ENCODE assay signal across 20 cellular contexts in the genomic region with DNA sequence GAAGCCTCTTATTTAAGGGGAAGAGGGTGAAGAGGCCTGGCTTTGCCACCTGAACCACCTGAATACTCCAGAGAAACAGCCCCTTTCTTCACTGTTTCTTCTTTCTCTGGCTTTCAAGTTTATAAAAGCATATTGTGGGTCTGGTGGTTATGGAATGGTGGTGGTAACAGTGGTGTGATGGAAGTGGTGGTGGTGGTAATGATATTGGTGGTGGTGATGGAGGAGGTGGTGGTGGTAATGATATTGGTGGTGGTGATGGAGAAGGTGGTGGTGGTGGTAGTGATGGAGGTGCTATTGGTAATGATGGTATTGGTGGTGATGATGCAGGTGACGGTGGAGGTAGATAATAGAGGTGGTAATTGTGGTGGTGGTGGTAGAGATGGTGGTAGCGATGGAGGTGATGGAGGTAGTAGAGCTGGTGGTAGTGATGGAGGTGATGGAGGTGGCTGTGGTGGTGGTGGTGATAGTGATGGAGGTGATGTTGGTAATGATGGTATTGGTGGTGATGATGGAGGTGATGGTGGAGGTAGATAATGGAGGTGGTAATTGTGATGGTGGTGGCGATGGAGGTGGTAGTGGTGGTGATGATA. TPM values are rescaled to one million over a fixed set of nuclear protein-coding genes. Genes with fewer than 3 reads are reported as not detected.
DNase-seq lines count a peak whose midpoint lies in the region; ATAC-seq, FAIRE-seq and TF ChIP-seq lines count a peak whose summit lies in the region.
"Had no signal": no experiment of that assay in that cellular context is flagged by ENCODE, and none has a peak within 500 bp of the region (broad histone marks: within the 10 kb centered on the region; RNA-seq: fewer than 3 reads in every experiment).

No MANE protein-coding gene starts in this region.

- H3K9me3 ChIP-seq in A549 (no peaks in the 10 kb centered on the region), HEK293 (ENCODE audit: control insufficient read depth, insufficient read depth, low read depth, low read length) (no peaks in the 10 kb centered on the region), body of pancreas (no peaks in the 10 kb centered on the region)
- H3K9me3 ChIP-seq: MG63, SJSA1 had no signal

- H3K4me1 ChIP-seq in A549, result peaks cover 39% of the 10 kb centered on the region
- H3K4me1 ChIP-seq in HEK293 (ENCODE audit: control insufficient read depth, insufficient read depth, low read length), result peaks cover 5% of the 10 kb centered on the region; the same call in 1 of the 2 replicates
- peaks cover 22% of the 10 kb centered on the region for H3K4me1 ChIP-seq in body of pancreas

- H3K27me3 ChIP-seq in body of pancreas (no peaks in the 10 kb centered on the region), H7 (ENCODE audit: control insufficient read depth, insufficient read depth, low read length) (peaks cover 2% of the 10 kb centered on the region)
- H3K27me3 ChIP-seq: MG63, SJSA1 had no signal

- TF ChIP-seq RAD21 in A549 (conservative IDR thresholded peaks at IDR 0.05 in 1 of 2, IDR thresholded peaks at IDR 0.05 in 1 of 2), result no peak

- H3K27ac Mint-ChIP-seq in nephron, result peak overlapping the region in 2 of 3 experiments; percentile 0 to 1
- H3K27ac Mint-ChIP-seq: CD4-positive, CD25-positive, alpha-beta regulatory T cell had no signal

- H3K4me3 ChIP-seq in A549 (0 out of 3 replicates have a peak overlapping the region, but pooled peaks have one; percentile 32), HEK293 (ENCODE audit: low read depth, low read length) (no peak overlapping the region), body of pancreas (no peak overlapping the region), H7 (ENCODE audit: insufficient read depth, low read depth, low read length) (no peak overlapping the region)

- H3K36me3 ChIP-seq in HEK293 (ENCODE audit: control insufficient read depth in 2 of 2, insufficient read depth in 1 of 2, low read length in 2 of 2), result no peaks in the 10 kb centered on the region
- H3K36me3 ChIP-seq in body of pancreas (replicated peaks in 1 of 2; ENCODE audit: insufficient read depth in 1 of 2, low read depth in 2 of 2), result no peaks in the 10 kb centered on the region
- no peaks in the 10 kb centered on the region for H3K36me3 ChIP-seq in H7 (replicated peaks; ENCODE audit: control insufficient read depth, insufficient read depth, low read length)
- H3K36me3 ChIP-seq: MG63, SJSA1 had no signal

- intact Hi-C loops in body of pancreas (cut with DNase I), result no loop called here

- no peaks in the 10 kb centered on the region for H3K36me3 Mint-ChIP-seq in nephron (ENCODE audit: low read depth)

- TF ChIP-seq POLR2A in A549 (IDR thresholded peaks at IDR 0.05; ENCODE audit: low read length), result no peak
- TF ChIP-seq POLR2A in body of pancreas (IDR thresholded peaks at IDR 0.05), result no peak

- H3K27me3 Mint-ChIP-seq in nephron (ENCODE audit: low read depth), result peaks cover 3% of the 10 kb centered on the region

- in situ Hi-C loops in GM13977 (cut with MboI; ENCODE audit: low pct_unique_long_range_greater_than_20kb, low sequenced_read_pairs, unreplicated experiment), result no loop called here

- peaks cover 47% of the 10 kb centered on the region for H3K4me1 Mint-ChIP-seq in nephron
- H3K4me1 Mint-ChIP-seq: CD4-positive, CD25-positive, alpha-beta regulatory T cell had no signal

- no peak overlapping the region for H3K4me3 Mint-ChIP-seq in nephron
- H3K4me3 Mint-ChIP-seq: CD4-positive, CD25-positive, alpha-beta regulatory T cell had no signal

- no peak for TF ChIP-seq EP300 in A549 (IDR thresholded peaks at IDR 0.05)

- peak overlapping the region; percentile 85 for H3K4me2 ChIP-seq in A549
- H3K4me2 ChIP-seq: KMS-11 had no signal

- POLR2A ChIA-PET in A549 (lab: Yijun Ruan, JAX), result interaction anchor here (1.0 to 2.4 kb wide), 3 partner anchors 11 to 38 kb away, joined by 3 to 15 read pairs (median 12); a partner anchor contains a TSS
- POLR2A ChIA-PET in HEK293 (lab: Yijun Ruan, JAX), result no interaction called here

- H3K27ac ChIP-seq in A549, result peak overlapping the region; percentile 82 to 87
- H3K27ac ChIP-seq in HEK293 (ENCODE audit: extremely low read depth, low read depth, low read length), result no peak overlapping the region
- H3K27ac ChIP-seq in body of pancreas, result peak overlapping the region in 3 of 4 donors; percentile 54 to 75 (median 60)
- H3K27ac ChIP-seq: KMS-11 had no signal

- DNase-seq in A549 (ENCODE audit: low read depth in 1 of 2, low spot score in 1 of 2) (no peak), body of pancreas (no peak), H7 (no peak), GM13977 (ENCODE audit: low spot score) (no peak)
- no peak for DNase-seq in activated naive CD4-positive, alpha-beta T cell (lab: John Stamatoyannopoulos, UW)
- no peak for DNase-seq in stimulated activated CD4-positive, alpha-beta T cell treated with anti-CD3 and anti-CD28 coated beads, Interleukin-15, amount 100 ng/mL, for 24 hours
- DNase-seq: AML-193; CD4-positive, CD25-positive, alpha-beta regulatory T cell; DMS79 treated with DMSO at 0.1 percent for 48 hours; NCI-H1694; RPMI8226 had no signal

- FAIRE-seq in A549 (lab: Jason Lieb, UNC), result no peak
- FAIRE-seq: A204.1, D721Med, G401.6, GM12892 had no signal

- ATAC-seq in A549 (no peak), body of pancreas (no peak)

- TF ChIP-seq CTCF in A549 (IDR thresholded peaks at IDR 0.05) (no peak), HEK293 (tag by site-specific recombination; IDR thresholded peaks at IDR 0.05) (no peak), body of pancreas (IDR thresholded peaks at IDR 0.05) (no peak), nephron (IDR thresholded peaks at IDR 0.05; ENCODE audit: unreplicated experiment in 3 of 3) (no peak), GM13977 (IDR thresholded peaks at IDR 0.05; ENCODE audit: extremely low read depth, insufficient read depth, missing control alignments) (no peak)

- no peaks in the 10 kb centered on the region for H3K9me3 Mint-ChIP-seq in nephron
- H3K9me3 Mint-ChIP-seq: CD4-positive, CD25-positive, alpha-beta regulatory T cell had no signal

- 96% methylated on average over 3 of the region's 3 CpGs for WGBS in A549 (ENCODE audit: missing lambda C conversion rate)
- 88 to 89% methylated on average over 3 of the region's 3 CpGs for WGBS in body of pancreas, 2 donors

- CTCF ChIA-PET in A549 (lab: Yijun Ruan, JAX) (interaction anchor here (0.6 to 8.9 kb wide), 7 partner anchors 11 to 150 kb away, joined by 3 to 112 read pairs (median 3); no protein-coding TSS in a partner anchor), HEK293 (lab: Yijun Ruan, JAX) (interaction anchor here (1.2 kb wide), 1 partner anchor 20 kb away, joined by 4 read pairs; no protein-coding TSS in a partner anchor)

TF ChIP-seq in A549, 52 proteins besides CTCF, POLR2A, EP300 and RAD21 (continues in another document):
- no peak for TF ChIP-seq RCOR1 (IDR thresholded peaks at IDR 0.05; ENCODE audit: low read depth, low read length)
- TF ChIP-seq ZSCAN20 (CRISPR knock-in tag; IDR thresholded peaks at IDR 0.05), result no peak
- TF ChIP-seq, protein P1, sequence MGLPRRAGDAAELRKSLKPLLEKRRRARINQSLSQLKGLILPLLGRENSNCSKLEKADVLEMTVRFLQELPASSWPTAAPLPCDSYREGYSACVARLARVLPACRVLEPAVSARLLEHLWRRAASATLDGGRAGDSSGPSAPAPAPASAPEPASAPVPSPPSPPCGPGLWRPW (IDR thresholded peaks at IDR 0.05), result no peak
- TF ChIP-seq HOXA7 (CRISPR knock-in tag; IDR thresholded peaks at IDR 0.05), result no peak
- no peak for TF ChIP-seq HOXB5 (CRISPR knock-in tag; IDR thresholded peaks at IDR 0.05)
- TF ChIP-seq NPAS2 (CRISPR knock-in tag; IDR thresholded peaks at IDR 0.05; ENCODE audit: borderline replicate concordance), result no peak

TF ChIP-seq in HEK293, 187 proteins besides CTCF, POLR2A, EP300 and RAD21 (continues in another document):
- TF ChIP-seq ZNF571 (tag by site-specific recombination; IDR thresholded peaks at IDR 0.05) (0 out of 2 replicates have a peak, but pooled peaks have one; percentile 31), ZNF549 (tag by site-specific recombination; IDR thresholded peaks at IDR 0.05) (no peak), ZNF311 (tag by site-specific recombination; IDR thresholded peaks at IDR 0.05; ENCODE audit: borderline replicate concordance) (peak; percentile 77; the same call in 1 of the 2 replicates), GLIS2 (tag by site-specific recombination; IDR thresholded peaks at IDR 0.05) (no peak), ZNF664 (tag by site-specific recombination; IDR thresholded peaks at IDR 0.05) (no peak), ZNF335 (tag by site-specific recombination; conservative IDR thresholded peaks at IDR 0.05) (no peak), GLI4 (tag by site-specific recombination; IDR thresholded peaks at IDR 0.05) (peak; percentile 19; the same call in 1 of the 2 replicates), ZNF350 (tag by site-specific recombination; IDR thresholded peaks at IDR 0.05) (no peak), ZNF239 (tag by site-specific recombination; IDR thresholded peaks at IDR 0.05) (no peak)
- TF ChIP-seq, protein P2, sequence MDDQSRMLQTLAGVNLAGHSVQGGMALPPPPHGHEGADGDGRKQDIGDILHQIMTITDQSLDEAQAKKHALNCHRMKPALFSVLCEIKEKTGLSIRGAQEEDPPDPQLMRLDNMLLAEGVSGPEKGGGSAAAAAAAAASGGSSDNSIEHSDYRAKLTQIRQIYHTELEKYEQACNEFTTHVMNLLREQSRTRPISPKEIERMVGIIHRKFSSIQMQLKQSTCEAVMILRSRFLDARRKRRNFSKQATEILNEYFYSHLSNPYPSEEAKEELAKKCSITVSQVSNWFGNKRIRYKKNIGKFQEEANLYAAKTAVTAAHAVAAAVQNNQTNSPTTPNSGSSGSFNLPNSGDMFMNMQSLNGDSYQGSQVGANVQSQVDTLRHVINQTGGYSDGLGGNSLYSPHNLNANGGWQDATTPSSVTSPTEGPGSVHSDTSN (CRISPR knock-in tag; IDR thresholded peaks at IDR 0.05), result no peak

RNA-seq across cellular contexts. Expression of a gene that starts 14.1 kb away (rescaled TPM):
- polyA plus RNA-seq in A549 (2011; rRNA removed), result 1.9 and 2.6 TPM in 2 replicates
- polyA plus RNA-seq in A549 (2012; cell fraction: cytosol; rRNA removed), result 17.3 and 27.1 TPM in 2 replicates
- polyA plus RNA-seq in A549 (2012; cell fraction: nucleus; rRNA removed), result 11.6 and 18.6 TPM in 2 replicates
- polyA plus RNA-seq in A549 (2017; fragmentation: RNase III; extraction: RNeasy Plus Mini Kit Qiagen cat#74134 plus additional on column Dnase treatment), result 7.4 to 9.3 TPM (median 8.5 TPM) in 3 replicates
- 2.5 TPM in 2 replicates for polyA minus RNA-seq in A549 (2011; rRNA and poly(A)+ RNA removed)
- 1 to 10 TPM; 2.3 to 2.9 TPM for total RNA-seq in body of pancreas
- 12.7 and 17.3 TPM in 2 replicates for total RNA-seq in H7 (2014; rRNA removed; shearing (Covaris generic))
- total RNA-seq: CD4-positive, CD25-positive, alpha-beta regulatory T cell had no signal
- polyA plus RNA-seq: CD4-positive, CD25-positive, alpha-beta regulatory T cell had no signal

RNA-seq across cellular contexts. Expression of a gene that starts 34.6 kb away (rescaled TPM):
- polyA plus RNA-seq in A549 (2011; rRNA removed), result 19.6 and 20.5 TPM in 2 replicates
- polyA plus RNA-seq in A549 (2012; cell fraction: cytosol; rRNA removed), result 53.3 and 61.3 TPM in 2 replicates
- 229 and 244 TPM in 2 replicates for polyA plus RNA-seq in A549 (2012; cell fraction: nucleus; rRNA removed)
- polyA plus RNA-seq in A549 (2017; fragmentation: RNase III; extraction: RNeasy Plus Mini Kit Qiagen cat#74134 plus additional on column Dnase treatment), result 39.9 to 41.7 TPM (median 41.7 TPM) in 3 replicates
- polyA minus RNA-seq in A549 (2011; rRNA and poly(A)+ RNA removed), result 48.0 and 51.0 TPM in 2 replicates
- under 1 TPM in 1 of 2 donors, not detected in 1; 0.26 TPM for total RNA-seq in body of pancreas
- 17.9 and 20.4 TPM in 2 replicates for total RNA-seq in H7 (2014; rRNA removed; shearing (Covaris generic))

Comparison
In these comparisons a context has a peak if more than half of its experiments do, and no peak if none do; other contexts are left out.
1. RNA of a gene that starts 34.6 kb away (total RNA-seq): 17.9 to 20.4 TPM in H7; 0.26 TPM in body of pancreas; every median in the first group is over 10 times any median in the second.